Comparison of ENCODE assay signal across 8 cellular contexts in genomic region chr2:227415538-227416424, GRCh38. TPM values are rescaled to one million over a fixed set of nuclear protein-coding genes. Genes with fewer than 3 reads are reported as not detected.
DNase-seq lines count a peak whose midpoint lies in the region; ATAC-seq and TF ChIP-seq lines count a peak whose summit lies in the region.

No MANE protein-coding gene starts in this region.

- H3K36me3 ChIP-seq in GM23248 (ENCODE audit: low read depth): no peaks in the 10 kb centered on the region

- no peak overlapping the region for H3K9ac ChIP-seq in GM23248

- no peaks in the 10 kb centered on the region for H3K9me2 ChIP-seq in GM23248 (ENCODE audit: insufficient read depth)

- no peaks in the 10 kb centered on the region for H3K79me2 ChIP-seq in GM23248 (ENCODE audit: insufficient read depth)

- no peaks in the 10 kb centered on the region for H4K20me1 ChIP-seq in GM23248 (ENCODE audit: insufficient read depth)

- peak overlapping the region; percentile 30 for H3K4me2 ChIP-seq in GM23248 (ENCODE audit: unreplicated experiment)

- 44 to 45% methylated on average over 10 of the region's 10 CpGs for WGBS in GM23248 (ENCODE audit: low coverage in 1 of 2, low lambda C conversion rate in 2 of 2, missing lambda C conversion rate in 2 of 2), 2 experiments

- H3K27ac ChIP-seq in C4-2B (peak overlapping the region; percentile 4; the same call in 1 of the 2 replicates), GM23248 (peak overlapping the region; percentile 37)

- ATAC-seq in GM18505 (IDR thresholded peaks at IDR 0.05; ENCODE audit: unreplicated experiment) (no peak), GM21723 (IDR thresholded peaks at IDR 0.05; ENCODE audit: unreplicated experiment) (no peak)

- DNase-seq in GM23248 (peak; percentile 89), OCI-M1 (lab: John Stamatoyannopoulos, UW) (peak; percentile 9), ecto neural progenitor cell (ENCODE audit: low spot score) (peak; percentile 11), pons (ENCODE audit: low spot score) (peak; percentile 61), T-helper 9 cell (no peak)

- H2AFZ ChIP-seq in GM23248: peak overlapping the region; percentile 29; the same call in 1 of the 2 replicates

- no peaks in the 10 kb centered on the region for H3K9me3 ChIP-seq in GM23248 (ENCODE audit: low read depth)

- no peak for TF ChIP-seq CTCF in C4-2B (conservative IDR thresholded peaks at IDR 0.05)

- no peaks in the 10 kb centered on the region for H3K27me3 ChIP-seq in GM23248 (replicated peaks; ENCODE audit: insufficient read depth)

- no peak for TF ChIP-seq POLR2A in GM18505 (IDR thresholded peaks at IDR 0.05; ENCODE audit: borderline replicate concordance, extremely low read depth, insufficient read depth, insufficient read length)

- H3F3A ChIP-seq in GM23248 (ENCODE audit: insufficient read depth): peaks cover 19% of the 10 kb centered on the region; the same call in 1 of the 2 replicates

- no peak overlapping the region for H3K4me3 ChIP-seq in GM23248

- in situ Hi-C loops in GM23248 (cut with MboI): no loop called here

- H3K4me1 ChIP-seq in GM23248 (ENCODE audit: insufficient read depth): peaks cover 29% of the 10 kb centered on the region

RNA-seq across cellular contexts. Expression of gene SCYGR1, which starts 28.0 kb away (rescaled TPM):
- not detected in 2 replicates for total RNA-seq in GM23248 (2014; rRNA removed; shearing (Covaris generic))
- polyA plus RNA-seq in GM23248 (2016; fragmentation: Nextera tagmentation; extraction: Ambion mirVana): not detected in 2 replicates

RNA-seq across cellular contexts. Expression of gene TM4SF20, which starts 36.7 kb away (rescaled TPM):
- total RNA-seq in GM23248 (2014; rRNA removed; shearing (Covaris generic)): 14.2 and 18.7 TPM in 2 replicates
- polyA plus RNA-seq in GM23248 (2016; fragmentation: Nextera tagmentation; extraction: Ambion mirVana): 16.8 and 18.7 TPM in 2 replicates

RNA-seq across cellular contexts. Expression of gene AGFG1, which starts 56.2 kb away (rescaled TPM):
- 144 and 150 TPM in 2 replicates for total RNA-seq in GM23248 (2014; rRNA removed; shearing (Covaris generic))
- polyA plus RNA-seq in GM23248 (2016; fragmentation: Nextera tagmentation; extraction: Ambion mirVana): 14.0 and 16.5 TPM in 2 replicates
